ENCODE assay signal across 29 cellular contexts in the genomic region with DNA sequence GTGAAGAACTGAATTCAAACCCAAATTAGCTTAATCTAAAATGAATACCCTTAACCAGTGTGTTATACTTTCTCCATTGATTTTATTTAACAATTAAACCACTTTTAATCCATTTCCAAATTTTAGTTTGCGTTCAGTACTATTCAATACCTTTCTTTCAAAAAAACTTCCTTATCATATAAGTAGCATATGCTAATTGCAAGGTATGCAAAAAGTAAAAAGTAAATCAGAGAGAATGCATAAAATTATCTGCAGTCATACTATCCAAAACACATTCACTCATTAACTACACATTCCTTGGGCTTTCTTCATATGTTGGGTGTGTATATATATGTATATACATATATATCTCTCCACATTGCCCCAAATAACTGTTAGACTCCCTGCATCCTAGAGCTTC.
A peak's percentile ranks its signal among the peaks of the same experiment; 100 is the strongest.
DNase-seq lines count a peak whose midpoint lies in the region; ATAC-seq, FAIRE-seq and TF ChIP-seq lines count a peak whose summit lies in the region.
"Had no signal": no experiment of that assay in that cellular context is flagged by ENCODE, and none has a peak within 500 bp of the region (broad histone marks: within the 10 kb centered on the region; RNA-seq: fewer than 3 reads in every experiment).

No MANE protein-coding gene starts in this region.

- H3K4me2 ChIP-seq in HepG2 (ENCODE audit: low read depth, low read length) (no peak overlapping the region), A549 (no peak overlapping the region)
- H3K4me2 ChIP-seq: BLaER1; BLaER1 treated with 17β-estradiol and CSF1 and Interleukin-3, amounts not matched to agents 10 nM and 100 nM had no signal

- no peaks in the 10 kb centered on the region for H3K79me2 ChIP-seq in HepG2 (ENCODE audit: insufficient read depth, low read length)

- no peak overlapping the region for H3K9ac ChIP-seq in HepG2 (ENCODE audit: insufficient read depth, low read depth, low read length)
- H3K9ac ChIP-seq: BLaER1; BLaER1 treated with 17β-estradiol and CSF1 and Interleukin-3, amounts not matched to agents 10 nM and 100 nM had no signal

- DNase-seq in HepG2 (ENCODE audit: low spot score) (no peak), right lobe of liver (no peak), A549 (ENCODE audit: low read depth in 1 of 2, low spot score in 1 of 2) (no peak)
- DNase-seq: 8988T; ACHN; AML-193; BE2C; C1 segment of cervical spinal cord; Caco-2; Calu3; CD4-positive, alpha-beta memory T cell; CD4-positive, alpha-beta T cell; CD4-positive, CD25-positive, alpha-beta regulatory T cell; CD8-positive, alpha-beta memory T cell; CD8-positive, alpha-beta T cell; COR-L47; DMS 273 treated with DMSO at 0.1 percent for 48 hours; DMS153; DMS53; DMS79; DMS79 treated with DMSO at 0.1 percent for 48 hours; DND-41; EL had no signal

- no peaks in the 10 kb centered on the region for H3K4me1 ChIP-seq in HepG2 (ENCODE audit: insufficient read depth, low read length)
- H3K4me1 ChIP-seq in right lobe of liver = no peaks in the 10 kb centered on the region
- H3K4me1 ChIP-seq in A549 = no peaks in the 10 kb centered on the region
- H3K4me1 ChIP-seq: BLaER1; BLaER1 treated with 17β-estradiol and CSF1 and Interleukin-3, amounts not matched to agents 10 nM and 100 nM; Caco-2 had no signal

- TF ChIP-seq EP300 in HepG2 (IDR thresholded peaks at IDR 0.05; ENCODE audit: low read depth in 2 of 2, low read length in 2 of 2) = no peak
- TF ChIP-seq EP300 in HepG2 (CRISPR knock-in tag; IDR thresholded peaks at IDR 0.05; ENCODE audit: borderline replicate concordance) = no peak
- no peak for TF ChIP-seq EP300 in A549 (IDR thresholded peaks at IDR 0.05)

- no peak for TF ChIP-seq POLR2A in HepG2 (IDR thresholded peaks at IDR 0.05; ENCODE audit: insufficient read depth in 1 of 2, low read depth in 2 of 2, low read length in 2 of 2)
- TF ChIP-seq POLR2A in right lobe of liver (IDR thresholded peaks at IDR 0.05) = no peak
- no peak for TF ChIP-seq POLR2A in A549 (IDR thresholded peaks at IDR 0.05; ENCODE audit: low read length)

- no peaks in the 10 kb centered on the region for H3K27me3 ChIP-seq in HepG2 (ENCODE audit: control insufficient read depth in 1 of 2, insufficient read depth in 2 of 2, low read length in 2 of 2)
- H3K27me3 ChIP-seq in right lobe of liver = no peaks in the 10 kb centered on the region
- H3K27me3 ChIP-seq: BE2C; BLaER1; BLaER1 treated with 17β-estradiol and CSF1 and Interleukin-3, amounts not matched to agents 10 nM and 100 nM had no signal

- no peak overlapping the region for H2AFZ ChIP-seq in HepG2 (ENCODE audit: low read length)

- H3K9me3 ChIP-seq in HepG2 (ENCODE audit: low read length) (no peaks in the 10 kb centered on the region), right lobe of liver (no peaks in the 10 kb centered on the region), A549 (no peaks in the 10 kb centered on the region)
- H3K9me3 ChIP-seq: BE2C; BLaER1; BLaER1 treated with 17β-estradiol and CSF1 and Interleukin-3, amounts not matched to agents 10 nM and 100 nM; Caco-2 had no signal

- 2% methylated on average over 1 of the region's 1 CpG for WGBS in HepG2 (ENCODE audit: low lambda C conversion rate)
- WGBS in right lobe of liver (ENCODE audit: insufficient coverage, low coverage, low lambda C conversion rate, missing lambda C conversion rate) = 56% methylated on average over 1 of the region's 1 CpG
- WGBS in A549 (ENCODE audit: missing lambda C conversion rate) = 72% methylated on average over 1 of the region's 1 CpG

- ATAC-seq in HepG2 (no peak), right lobe of liver (no peak), A549 (no peak), GM21825 (IDR thresholded peaks at IDR 0.05; ENCODE audit: unreplicated experiment) (no peak)
- ATAC-seq: CD8-positive, alpha-beta T cell had no signal

- no peaks in the 10 kb centered on the region for H4K20me1 ChIP-seq in HepG2 (ENCODE audit: insufficient read depth, low read length)
- H4K20me1 ChIP-seq: BLaER1; BLaER1 treated with 17β-estradiol and CSF1 and Interleukin-3, amounts not matched to agents 10 nM and 100 nM had no signal

- no peak for TF ChIP-seq CTCF in HepG2 (CRISPR knock-in tag; IDR thresholded peaks at IDR 0.05)
- no peak for TF ChIP-seq CTCF in right lobe of liver (IDR thresholded peaks at IDR 0.05)
- no peak for TF ChIP-seq CTCF in A549 (IDR thresholded peaks at IDR 0.05)

- FAIRE-seq in HepG2 (lab: Jason Lieb, UNC) = no peak
- FAIRE-seq in A549 (lab: Jason Lieb, UNC) = no peak
- FAIRE-seq: D721Med had no signal

- intact Hi-C loops in HepG2 (cut with micrococcal nuclease; ENCODE audit: unreplicated experiment) = no loop called here
- intact Hi-C loops in right lobe of liver (cut with DNase I) = no loop called here

- CTCF ChIA-PET in HepG2 (lab: Yijun Ruan, JAX; ENCODE audit: low intra/inter-chr PET ratio, low total read pairs) = no interaction called here
- CTCF ChIA-PET in A549 (lab: Yijun Ruan, JAX) = no interaction called here

- H3K4me3 ChIP-seq in HepG2 (replicated peaks in 1 of 3; ENCODE audit: insufficient read depth in 1 of 3, low read depth in 2 of 3, low read length in 3 of 3) (no peak overlapping the region), right lobe of liver (no peak overlapping the region), A549 (no peak overlapping the region)
- H3K4me3 ChIP-seq: BLaER1; BLaER1 treated with 17β-estradiol and CSF1 and Interleukin-3, amounts not matched to agents 10 nM and 100 nM had no signal

- no TSS peak for BruUV-seq in HepG2 (replicated peaks; lab: Mats Ljungman, UMichigan)

- TF ChIP-seq RAD21 in HepG2 (CRISPR knock-in tag; IDR thresholded peaks at IDR 0.05) (no peak), A549 (conservative IDR thresholded peaks at IDR 0.05 in 1 of 2, IDR thresholded peaks at IDR 0.05 in 1 of 2) (no peak)

- POLR2A ChIA-PET in HepG2 (lab: Yijun Ruan, JAX) = no interaction called here
- POLR2A ChIA-PET in A549 (lab: Yijun Ruan, JAX) = no interaction called here

- H3K27ac ChIP-seq in HepG2 (ENCODE audit: extremely low read length, insufficient read depth, low read length) (no peak overlapping the region), right lobe of liver (no peak overlapping the region), A549 (no peak overlapping the region)
- H3K27ac ChIP-seq: 22Rv1; BLaER1; BLaER1 treated with 17β-estradiol and CSF1 and Interleukin-3, amounts not matched to agents 10 nM and 100 nM; C4-2B had no signal

- in situ Hi-C loops in HepG2 (cut with HindIII; ENCODE audit: extremely low pct_ligation_motif_present, low pct_unique_long_range_greater_than_20kb) = no loop called here

- H3K36me3 ChIP-seq in HepG2 (replicated peaks in 1 of 2; ENCODE audit: control insufficient read depth in 1 of 2, insufficient read depth in 2 of 2, low read length in 2 of 2) (no peaks in the 10 kb centered on the region), right lobe of liver (no peaks in the 10 kb centered on the region)
- H3K36me3 ChIP-seq: BE2C; BLaER1; BLaER1 treated with 17β-estradiol and CSF1 and Interleukin-3, amounts not matched to agents 10 nM and 100 nM had no signal

TF ChIP-seq in HepG2, 621 proteins besides CTCF, POLR2A, EP300 and RAD21 (continues in another document):
- TF ChIP-seq MAFK (conservative IDR thresholded peaks at IDR 0.05 in 1 of 2, IDR thresholded peaks at IDR 0.05 in 1 of 2; ENCODE audit: low read length in 2 of 2) (peak; percentile 20 to 74; a peak in 2 of 4 replicates), ZNF569 (CRISPR knock-in tag; IDR thresholded peaks at IDR 0.05; ENCODE audit: borderline replicate concordance) (no peak)
- TF ChIP-seq, protein P1, sequence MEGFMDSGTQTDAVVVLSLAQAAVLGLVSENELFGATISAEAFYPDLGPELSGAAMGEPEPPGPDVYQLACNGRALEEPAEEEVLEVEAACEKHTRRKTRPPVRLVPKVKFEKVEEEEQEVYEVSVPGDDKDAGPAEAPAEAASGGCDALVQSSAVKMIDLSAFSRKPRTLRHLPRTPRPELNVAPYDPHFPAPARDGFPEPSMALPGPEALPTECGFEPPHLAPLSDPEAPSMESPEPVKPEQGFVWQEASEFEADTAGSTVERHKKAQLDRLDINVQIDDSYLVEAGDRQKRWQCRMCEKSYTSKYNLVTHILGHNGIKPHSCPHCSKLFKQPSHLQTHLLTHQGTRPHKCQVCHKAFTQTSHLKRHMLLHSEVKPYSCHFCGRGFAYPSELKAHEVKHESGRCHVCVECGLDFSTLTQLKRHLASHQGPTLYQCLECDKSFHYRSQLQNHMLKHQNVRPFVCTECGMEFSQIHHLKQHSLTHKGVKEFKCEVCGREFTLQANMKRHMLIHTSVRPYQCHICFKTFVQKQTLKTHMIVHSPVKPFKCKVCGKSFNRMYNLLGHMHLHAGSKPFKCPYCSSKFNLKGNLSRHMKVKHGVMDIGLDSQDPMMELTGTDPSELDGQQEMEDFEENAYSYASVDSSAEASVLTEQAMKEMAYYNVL (CRISPR knock-in tag; IDR thresholded peaks at IDR 0.05; ENCODE audit: borderline replicate concordance) = no peak

TF ChIP-seq in A549, 52 proteins besides CTCF, POLR2A, EP300 and RAD21:
- TF ChIP-seq GATA3 (IDR thresholded peaks at IDR 0.05; ENCODE audit: borderline replicate concordance) (no peak), SMC3 (IDR thresholded peaks at IDR 0.05) (no peak), HDAC2 (IDR thresholded peaks at IDR 0.05) (no peak), MAFK (IDR thresholded peaks at IDR 0.05; ENCODE audit: partially characterized antibody) (peak; percentile 58)
- TF ChIP-seq, protein P2, sequence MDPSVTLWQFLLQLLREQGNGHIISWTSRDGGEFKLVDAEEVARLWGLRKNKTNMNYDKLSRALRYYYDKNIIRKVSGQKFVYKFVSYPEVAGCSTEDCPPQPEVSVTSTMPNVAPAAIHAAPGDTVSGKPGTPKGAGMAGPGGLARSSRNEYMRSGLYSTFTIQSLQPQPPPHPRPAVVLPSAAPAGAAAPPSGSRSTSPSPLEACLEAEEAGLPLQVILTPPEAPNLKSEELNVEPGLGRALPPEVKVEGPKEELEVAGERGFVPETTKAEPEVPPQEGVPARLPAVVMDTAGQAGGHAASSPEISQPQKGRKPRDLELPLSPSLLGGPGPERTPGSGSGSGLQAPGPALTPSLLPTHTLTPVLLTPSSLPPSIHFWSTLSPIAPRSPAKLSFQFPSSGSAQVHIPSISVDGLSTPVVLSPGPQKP (IDR thresholded peaks at IDR 0.05; ENCODE audit: low read depth, low read length) = no peak
